24 cellular contexts compared by ENCODE assay signal in genomic region chr6:11179088-11179977, GRCh38. TPM values are rescaled to one million over a fixed set of nuclear protein-coding genes. Genes with fewer than 3 reads are reported as not detected.
DNase-seq lines count a peak whose midpoint lies in the region; ATAC-seq, FAIRE-seq and TF ChIP-seq lines count a peak whose summit lies in the region.
"Had no signal": no experiment of that assay in that cellular context is flagged by ENCODE, and none has a peak within 500 bp of the region (broad histone marks: within the 10 kb centered on the region; RNA-seq: fewer than 3 reads in every experiment).

No MANE protein-coding gene starts in this region.

- no peak overlapping the region for H4K8ac ChIP-seq in H1 (ENCODE audit: extremely low read depth, insufficient read depth, low read length)

- H3K27me3 ChIP-seq in H1 (replicated peaks in 1 of 4; ENCODE audit: control insufficient read depth in 3 of 4, extremely low read depth in 1 of 4, insufficient read depth in 3 of 4, low read length in 3 of 4), result no peaks in the 10 kb centered on the region
- H3K27me3 ChIP-seq: BLaER1, colonic mucosa, Peyer's patch, thyroid gland had no signal

- TF ChIP-seq CTCF in H1 (IDR thresholded peaks at IDR 0.05; ENCODE audit: control extremely low read depth in 1 of 3, insufficient read depth in 1 of 3, low read depth in 1 of 3, low read length in 3 of 3), result no peak
- TF ChIP-seq CTCF in type B pancreatic cell (conservative IDR thresholded peaks at IDR 0.05), result no peak

- peak overlapping the region; percentile 68 for H2BK120ac ChIP-seq in H1 (replicated peaks; ENCODE audit: low read depth, low read length)

- no peak for ATAC-seq in HG02642 (IDR thresholded peaks at IDR 0.05; ENCODE audit: poor library complexity, unreplicated experiment)
- ATAC-seq: activated naive CD8-positive, alpha-beta T cell treated with anti-CD3 and anti-CD28 coated beads, Interleukin-2, amount 50 U/mL, for 24 hours; HCT116 had no signal

- intact Hi-C loops in activated CD4-positive, alpha-beta T cell treated with anti-CD3 and anti-CD28 coated beads, Interleukin-2, amount 10 ng/mL, durations not matched to agents 24 days and 14 days (cut with micrococcal nuclease), result no loop called here

- H3K27ac ChIP-seq in H1 (ENCODE audit: low read depth, low read length), result no peak overlapping the region
- H3K27ac ChIP-seq: BLaER1, colonic mucosa, Peyer's patch, thyroid gland had no signal

- H2BK5ac ChIP-seq in H1 (ENCODE audit: low read depth, low read length), result peak overlapping the region; percentile 6; the same call in 1 of the 2 replicates

- FAIRE-seq in H1 (lab: Jason Lieb, UNC), result no peak
- FAIRE-seq: endometrium had no signal

- peaks cover 3% of the 10 kb centered on the region for H3K9me3 Mint-ChIP-seq in activated CD4-positive, alpha-beta T cell treated with anti-CD3 and anti-CD28 coated beads, Interleukin-2, amount 10 ng/mL, durations not matched to agents 24 days and 14 days
- H3K9me3 Mint-ChIP-seq in type B pancreatic cell, result no peaks in the 10 kb centered on the region

- no peak overlapping the region for H3K4me2 ChIP-seq in H1 (ENCODE audit: insufficient read depth in 1 of 2, low read depth in 2 of 2, low read length in 2 of 2)
- H3K4me2 ChIP-seq: BLaER1 had no signal

- no peaks in the 10 kb centered on the region; a peak in 1 of 8 replicates for H3K36me3 ChIP-seq in H1 (ENCODE audit: control insufficient read depth in 2 of 4, insufficient read depth in 4 of 4, low read length in 3 of 4)
- H3K36me3 ChIP-seq: BLaER1, colonic mucosa had no signal

- POLR2A ChIA-PET in H1 (lab: Charles Lee; ENCODE audit: partially characterized antibody), result interaction anchor here (1.2 kb wide), 1 partner anchor 13 kb away, joined by 5 read pairs; no protein-coding TSS in a partner anchor

- TF ChIP-seq RAD21 in H1 (IDR thresholded peaks at IDR 0.05 in 1 of 2, conservative IDR thresholded peaks at IDR 0.05 in 1 of 2; ENCODE audit: low read depth in 2 of 2, low read length in 2 of 2), result no peak

- no peaks in the 10 kb centered on the region for H3K27me3 Mint-ChIP-seq in activated CD4-positive, alpha-beta T cell treated with anti-CD3 and anti-CD28 coated beads, Interleukin-2, amount 10 ng/mL, durations not matched to agents 24 days and 14 days
- no peaks in the 10 kb centered on the region for H3K27me3 Mint-ChIP-seq in type B pancreatic cell
- H3K27me3 Mint-ChIP-seq: activated naive CD8-positive, alpha-beta T cell treated with anti-CD3 and anti-CD28 coated beads, Interleukin-2, amount 50 U/mL, for 24 hours; stimulated activated naive CD8-positive, alpha-beta T cell treated with anti-CD3 and anti-CD28 coated beads, Interleukin-15, Interleukin-2, amounts not matched to agents 100 ng/mL and 50 ng/mL, for 24 hours had no signal

- H3K36me3 Mint-ChIP-seq in activated CD4-positive, alpha-beta T cell treated with anti-CD3 and anti-CD28 coated beads, Interleukin-2, amount 10 ng/mL, durations not matched to agents 24 days and 14 days (ENCODE audit: low read depth), result peaks cover 23% of the 10 kb centered on the region
- peaks cover 9% of the 10 kb centered on the region for H3K36me3 Mint-ChIP-seq in type B pancreatic cell

- no peak overlapping the region for H3K56ac ChIP-seq in H1 (replicated peaks; ENCODE audit: insufficient read length, low read depth, low read length)

- no peak overlapping the region for H4K5ac ChIP-seq in H1 (ENCODE audit: insufficient read length, low read depth, low read length)

- peak; percentile 43 for DNase-seq in activated CD4-positive, alpha-beta T cell treated with anti-CD3 and anti-CD28 coated beads, Interleukin-2, amount 10 ng/mL, durations not matched to agents 24 days and 14 days
- no peak for DNase-seq in activated CD4-positive, alpha-beta T cell treated with anti-CD3 and anti-CD28 coated beads for 1 hour
- DNase-seq in NCI-H69 (lab: John Stamatoyannopoulos, UW) (peak; percentile 12), H1 (ENCODE audit: low read depth in 1 of 2, low spot score in 2 of 2) (no peak), type B pancreatic cell (ENCODE audit: extremely low spot score, unreplicated experiment) (peak; percentile 24), amniotic stem cell (lab: John Stamatoyannopoulos, UW) (no peak), NCI-H2196 treated with DMSO at 0.1 percent for 48 hours (lab: John Stamatoyannopoulos, UW; ENCODE audit: unreplicated experiment) (no peak)
- DNase-seq: activated CD8-positive, alpha-beta memory T cell treated with anti-CD3 and anti-CD28 coated beads, Interleukin-2, amount 50 U/mL, for 4 hours; activated naive CD8-positive, alpha-beta T cell treated with anti-CD3 and anti-CD28 coated beads, Interleukin-2, amount 50 U/mL, for 24 hours; colonic mucosa; Karpas-422; kidney glomerular epithelial cell; NCI-H1048; NCI-H1930; NCI-H345; Peyer's patch; stimulated activated CD4-positive, alpha-beta T cell treated with anti-CD3 and anti-CD28 coated beads, Interleukin-4, amount 100 ng/mL, for 24 hours; T-helper 2 cell; thyroid gland had no signal

- H3K4me1 Mint-ChIP-seq in activated CD4-positive, alpha-beta T cell treated with anti-CD3 and anti-CD28 coated beads, Interleukin-2, amount 10 ng/mL, durations not matched to agents 24 days and 14 days, result peaks cover 5% of the 10 kb centered on the region
- peaks cover 5% of the 10 kb centered on the region for H3K4me1 Mint-ChIP-seq in type B pancreatic cell (ENCODE audit: unreplicated experiment)
- H3K4me1 Mint-ChIP-seq: activated naive CD8-positive, alpha-beta T cell treated with anti-CD3 and anti-CD28 coated beads, Interleukin-2, amount 50 U/mL, for 24 hours had no signal

- H3K18ac ChIP-seq in H1 (ENCODE audit: extremely low read depth, low read length), result no peak overlapping the region

- H3K79me1 ChIP-seq in H1 (ENCODE audit: low read depth, low read length), result no peaks in the 10 kb centered on the region

- H2AK5ac ChIP-seq in H1 (ENCODE audit: low read depth, low read length), result no peak overlapping the region

- H2BK15ac ChIP-seq in H1 (ENCODE audit: low read length), result no peak overlapping the region

- H4K20me1 ChIP-seq in H1 (replicated peaks in 1 of 2; ENCODE audit: control insufficient read depth in 1 of 2, insufficient read depth in 2 of 2, low read length in 2 of 2), result no peaks in the 10 kb centered on the region
- H4K20me1 ChIP-seq: BLaER1 had no signal

- no peak for TF ChIP-seq POLR2A in H1 (IDR thresholded peaks at IDR 0.05; ENCODE audit: control extremely low read depth in 1 of 2, low read depth in 2 of 2, low read length in 2 of 2)

- peak overlapping the region; percentile 73; the same call in 1 of the 2 replicates for H2BK20ac ChIP-seq in H1 (ENCODE audit: low read length)

- H3K9me3 ChIP-seq in H1 (ENCODE audit: insufficient read depth in 2 of 2, low read depth in 1 of 2, low read length in 1 of 2), result peaks cover 0 to 3% of the 10 kb centered on the region in 2 experiments; a peak in 1 of 4 replicates
- H3K9me3 ChIP-seq: BLaER1, colonic mucosa, Peyer's patch, thyroid gland had no signal

- no peak overlapping the region for H3K23ac ChIP-seq in H1 (ENCODE audit: insufficient read length)

- H3K4me1 ChIP-seq in H1 (replicated peaks in 1 of 4; ENCODE audit: control insufficient read depth in 3 of 4, insufficient read depth in 4 of 4, low read length in 3 of 4), result peaks cover 0 to 4% (median under 1%) of the 10 kb centered on the region in 4 experiments; a peak in 4 of 7 replicates
- H3K4me1 ChIP-seq: BLaER1, colonic mucosa, Peyer's patch had no signal

- no peak overlapping the region for H3K14ac ChIP-seq in H1 (ENCODE audit: insufficient read length)

- H2AFZ ChIP-seq in H1 (ENCODE audit: low read length), result no peak overlapping the region

- H3K4me3 ChIP-seq in H1 (ENCODE audit: extremely low read depth in 1 of 4, insufficient read depth in 2 of 4, low read depth in 3 of 4, low read length in 4 of 4), result no peak overlapping the region
- H3K4me3 ChIP-seq: BLaER1, colonic mucosa, Peyer's patch, thyroid gland had no signal

- no peaks in the 10 kb centered on the region for H3K23me2 ChIP-seq in H1 (ENCODE audit: low read depth, low read length)

- no peak overlapping the region; a peak in 1 of 7 replicates for H3K9ac ChIP-seq in H1 (replicated peaks in 1 of 4; ENCODE audit: extremely low read depth in 1 of 4, low read depth in 3 of 4, low read length in 3 of 4)
- H3K9ac ChIP-seq: BLaER1 had no signal

- WGBS in H1 (ENCODE audit: extremely low coverage in 1 of 2, insufficient coverage in 1 of 2, insufficient read length in 1 of 2, insufficient replicate concordance in 2 of 2, low coverage in 1 of 2, low lambda C conversion rate in 2 of 2, missing lambda C conversion rate in 1 of 2), 2 experiments, result 61% methylated on average over 11 of the region's 11 CpGs; no CpG with 5 or more reads in 1 of the 2 experiments

- H2BK12ac ChIP-seq in H1 (ENCODE audit: low read depth, low read length), result peak overlapping the region; percentile 71; the same call in 1 of the 2 replicates

- H3K27ac Mint-ChIP-seq in activated CD4-positive, alpha-beta T cell treated with anti-CD3 and anti-CD28 coated beads, Interleukin-2, amount 10 ng/mL, durations not matched to agents 24 days and 14 days, result no peak overlapping the region
- no peak overlapping the region for H3K27ac Mint-ChIP-seq in type B pancreatic cell
- H3K27ac Mint-ChIP-seq: activated naive CD8-positive, alpha-beta T cell treated with anti-CD3 and anti-CD28 coated beads, Interleukin-2, amount 50 U/mL, for 24 hours; stimulated activated naive CD8-positive, alpha-beta T cell treated with anti-CD3 and anti-CD28 coated beads, Interleukin-15, Interleukin-2, amounts not matched to agents 100 ng/mL and 50 ng/mL, for 24 hours had no signal

- H4K91ac ChIP-seq in H1 (replicated peaks; ENCODE audit: insufficient read length, low read length), result peak overlapping the region; percentile 8

- no peaks in the 10 kb centered on the region for H3K79me2 ChIP-seq in H1 (ENCODE audit: control insufficient read depth in 1 of 2, insufficient read depth in 2 of 2, low read length in 2 of 2)

- H3K4me3 Mint-ChIP-seq in activated CD4-positive, alpha-beta T cell treated with anti-CD3 and anti-CD28 coated beads, Interleukin-2, amount 10 ng/mL, durations not matched to agents 24 days and 14 days, result no peak overlapping the region
- H3K4me3 Mint-ChIP-seq in type B pancreatic cell, result no peak overlapping the region
- H3K4me3 Mint-ChIP-seq: activated naive CD8-positive, alpha-beta T cell treated with anti-CD3 and anti-CD28 coated beads, Interleukin-2, amount 50 U/mL, for 24 hours; stimulated activated naive CD8-positive, alpha-beta T cell treated with anti-CD3 and anti-CD28 coated beads, Interleukin-15, Interleukin-2, amounts not matched to agents 100 ng/mL and 50 ng/mL, for 24 hours had no signal

- H3K4ac ChIP-seq in H1 (replicated peaks; ENCODE audit: insufficient read length, low read depth, low read length), result no peak overlapping the region

- TF ChIP-seq EP300 in H1 (IDR thresholded peaks at IDR 0.05; ENCODE audit: borderline replicate concordance in 1 of 2, low read depth in 2 of 2, low read length in 2 of 2), result no peak

- CTCF ChIA-PET in H1 (lab: Charles Lee; ENCODE audit: partially characterized antibody), result interaction anchor here (1.0 to 2.8 kb wide), 8 partner anchors 8 to 316 kb away, joined by 3 to 15 read pairs (median 4); no protein-coding TSS in a partner anchor

RNA-seq across cellular contexts. Expression of gene NEDD9, which starts 53.1 kb away (rescaled TPM):
- total RNA-seq in activated CD4-positive, alpha-beta T cell treated with anti-CD3 and anti-CD28 coated beads, Interleukin-2, amount 10 ng/mL, durations not matched to agents 24 days and 14 days, result 31.9 and 36.9 TPM in 2 replicates
- 12.0 and 12.8 TPM in 2 replicates for total RNA-seq in H1 (2021; fragmentation: NEBNext Ultra II Directional; extraction: Animal tissue kit (Norgen Biotek cat#: 25700))
- 3.6 and 5.7 TPM in 2 replicates for polyA plus RNA-seq in H1 (2011; rRNA removed)
- 5.1 TPM for polyA plus RNA-seq in H1 (2011; cell fraction: cytosol; rRNA removed)
- 6.5 TPM for polyA plus RNA-seq in H1 (2011; cell fraction: nucleus; rRNA removed)
- 2.8 to 5.6 TPM (median 3.9 TPM) in 4 replicates for polyA plus RNA-seq in H1 (2012, experiment 1 of 2)
- 1.6 TPM for polyA plus RNA-seq in H1 (2012, experiment 2 of 2)
- 4.9 TPM for polyA plus RNA-seq in H1 (2013, experiment 1 of 2)
- polyA plus RNA-seq in H1 (2013, experiment 2 of 2), result 4.8 TPM
- polyA minus RNA-seq in H1 (2011; rRNA and poly(A)+ RNA removed), result 10.0 and 13.9 TPM in 2 replicates
- 5.9 TPM for polyA minus RNA-seq in H1 (2011; cell fraction: cytosol; rRNA and poly(A)+ RNA removed)
- polyA minus RNA-seq in H1 (2011; cell fraction: nucleus; rRNA and poly(A)+ RNA removed), result 5.2 TPM
- total RNA-seq in type B pancreatic cell (ENCODE audit: low replicate concordance), result 21.3 and 29.0 TPM in 2 replicates

Comparison
In these comparisons a context has a peak if more than half of its experiments do, and no peak if none do; other contexts are left out.
1. DNase-seq: peak in activated CD4-positive, alpha-beta T cell treated with anti-CD3 and anti-CD28 coated beads, Interleukin-2, amount 10 ng/mL, durations not matched to agents 24 days and 14 days (single experiment), NCI-H69 (single experiment) and type B pancreatic cell (single experiment); none in activated CD4-positive, alpha-beta T cell treated with anti-CD3 and anti-CD28 coated beads for 1 hour (single experiment), H1 (0 of 2), amniotic stem cell (single experiment) and NCI-H2196 treated with DMSO at 0.1 percent for 48 hours (single experiment).